ENCODE assay signal across 1 cellular context in the genomic region with DNA sequence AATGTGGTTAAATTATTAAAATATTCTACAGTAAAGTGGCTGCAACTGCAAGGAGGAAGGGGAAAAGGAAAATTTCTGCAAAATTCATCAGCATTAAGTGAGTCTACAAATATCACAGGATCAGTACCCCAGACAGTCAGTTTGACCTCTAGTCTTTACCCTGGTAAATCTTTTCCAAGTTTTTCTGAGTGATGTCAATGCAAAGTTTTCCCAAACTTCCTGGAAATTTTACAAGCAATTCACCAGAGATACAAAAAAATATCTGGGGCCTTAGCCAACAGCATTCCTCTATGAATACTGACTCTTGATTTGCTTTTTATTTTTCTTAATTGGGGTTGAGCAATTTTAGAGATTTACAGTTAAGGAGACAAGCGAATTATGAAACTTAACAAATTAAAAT.
TF ChIP-seq lines count a peak whose summit lies in the region.

No MANE protein-coding gene starts in this region.

TF ChIP-seq in IMR-90, 13 proteins besides CTCF, POLR2A, EP300 and RAD21 (continued from another document):
- TF ChIP-seq MXI1 (IDR thresholded peaks at IDR 0.05; ENCODE audit: borderline replicate concordance, low read depth, low read length) = no peak
- TF ChIP-seq, protein P1, sequence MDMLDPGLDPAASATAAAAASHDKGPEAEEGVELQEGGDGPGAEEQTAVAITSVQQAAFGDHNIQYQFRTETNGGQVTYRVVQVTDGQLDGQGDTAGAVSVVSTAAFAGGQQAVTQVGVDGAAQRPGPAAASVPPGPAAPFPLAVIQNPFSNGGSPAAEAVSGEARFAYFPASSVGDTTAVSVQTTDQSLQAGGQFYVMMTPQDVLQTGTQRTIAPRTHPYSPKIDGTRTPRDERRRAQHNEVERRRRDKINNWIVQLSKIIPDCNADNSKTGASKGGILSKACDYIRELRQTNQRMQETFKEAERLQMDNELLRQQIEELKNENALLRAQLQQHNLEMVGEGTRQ (IDR thresholded peaks at IDR 0.05; ENCODE audit: low read depth, low read length) = no peak
- TF ChIP-seq BHLHE40 (IDR thresholded peaks at IDR 0.05; ENCODE audit: low read depth, low read length) = no peak
- TF ChIP-seq RFX5 (IDR thresholded peaks at IDR 0.05; ENCODE audit: low read depth, low read length) = no peak
- no peak for TF ChIP-seq FOS (IDR thresholded peaks at IDR 0.05; ENCODE audit: low read depth, low read length)
